In the genomic region with DNA sequence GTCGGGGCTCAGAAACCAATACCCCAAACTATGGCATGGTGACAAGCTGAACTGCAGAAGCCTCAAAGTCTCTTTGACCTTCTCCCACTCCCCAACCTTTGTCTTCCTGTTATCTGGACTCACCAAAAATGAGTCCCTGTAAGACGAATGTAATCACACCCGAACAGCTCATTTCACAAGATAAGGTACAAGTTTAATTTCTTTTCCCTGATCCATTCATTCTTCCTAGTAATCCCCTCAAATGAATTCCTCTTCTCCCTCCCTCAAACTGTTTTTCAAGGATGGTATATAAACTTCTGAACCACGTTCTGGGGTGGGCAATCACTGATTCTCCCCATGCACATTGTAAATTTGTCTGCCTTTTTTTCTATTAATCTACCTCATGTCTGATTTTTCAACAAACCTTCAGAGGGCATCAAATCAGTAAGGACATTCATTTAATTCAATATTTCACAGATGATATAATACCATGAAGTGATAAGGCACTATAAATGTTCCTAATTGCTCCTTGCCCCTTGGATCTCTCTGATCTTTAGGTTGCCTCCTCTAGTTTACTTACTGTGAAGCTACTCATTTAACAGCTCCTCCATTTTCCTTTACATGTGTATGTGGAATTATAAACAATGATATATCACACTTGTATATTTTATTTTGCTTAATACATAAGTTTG, we compare ENCODE assay signal across 10 cellular contexts.
DNase-seq lines count a peak whose midpoint lies in the region; ATAC-seq and TF ChIP-seq lines count a peak whose summit lies in the region.
"Had no signal": no experiment of that assay in that cellular context is flagged by ENCODE, and none has a peak within 500 bp of the region (broad histone marks: within the 10 kb centered on the region; RNA-seq: fewer than 3 reads in every experiment).

No MANE protein-coding gene starts in this region.

- H3K36me3 Mint-ChIP-seq in activated CD4-positive, alpha-beta memory T cell treated with anti-CD3 and anti-CD28 coated beads, Interleukin-2, amount 10 ng/mL, durations not matched to agents 7 days and 5 days (ENCODE audit: low read depth) = peaks cover 19% of the 10 kb centered on the region
- no peaks in the 10 kb centered on the region for H3K36me3 Mint-ChIP-seq in natural killer cell

- H3K4me2 ChIP-seq in DND-41 (ENCODE audit: insufficient read depth, low read length) (peak overlapping the region; percentile 66), KMS-11 (peak overlapping the region; percentile 90)

- ATAC-seq in DND-41 (ENCODE audit: insufficient read depth, low read depth) = no peak
- ATAC-seq in natural killer cell = no peak
- ATAC-seq in GM19452 (IDR thresholded peaks at IDR 0.05; ENCODE audit: unreplicated experiment) = no peak
- ATAC-seq: heart right ventricle had no signal

- peak overlapping the region in 1 of 2 experiments; percentile 18; a peak in 1 of 4 replicates for H3K4me3 ChIP-seq in DND-41 (ENCODE audit: low read depth in 1 of 2, low read length in 2 of 2)
- H3K4me3 ChIP-seq in KMS-11 (IDR thresholded peaks at IDR 0.05; ENCODE audit: insufficient read depth, low read depth, low read length) = no peak overlapping the region
- no peak overlapping the region for H3K4me3 ChIP-seq in SJCRH30

- peaks cover 44% of the 10 kb centered on the region for H3K4me1 Mint-ChIP-seq in activated CD4-positive, alpha-beta memory T cell treated with anti-CD3 and anti-CD28 coated beads, Interleukin-2, amount 10 ng/mL, durations not matched to agents 7 days and 5 days
- peaks cover 22% of the 10 kb centered on the region in 2 donors for H3K4me1 Mint-ChIP-seq in natural killer cell

- H3K36me3 ChIP-seq in DND-41 (ENCODE audit: insufficient read depth, low read length) (peaks cover 9% of the 10 kb centered on the region; the same call in 1 of the 2 replicates), KMS-11 (ENCODE audit: insufficient read depth) (no peaks in the 10 kb centered on the region), SJCRH30 (no peaks in the 10 kb centered on the region)

- no peaks in the 10 kb centered on the region for H3K27me3 Mint-ChIP-seq in activated CD4-positive, alpha-beta memory T cell treated with anti-CD3 and anti-CD28 coated beads, Interleukin-2, amount 10 ng/mL, durations not matched to agents 7 days and 5 days
- H3K27me3 Mint-ChIP-seq in natural killer cell (ENCODE audit: low read depth in 2 of 2) = no peaks in the 10 kb centered on the region

- POLR2A ChIA-PET in activated CD4-positive, alpha-beta memory T cell treated with anti-CD3 and anti-CD28 coated beads, Interleukin-2, amount 10 ng/mL, durations not matched to agents 7 days and 5 days (lab: Charles Lee) = interaction anchor here (0.7 to 11.8 kb wide), 17 partner anchors 14 to 1813 kb away, joined by 3 to 2396 read pairs (median 45); a partner anchor contains a TSS

- H2AFZ ChIP-seq in DND-41 (ENCODE audit: low read depth, low read length) (peak overlapping the region; percentile 59), KMS-11 (ENCODE audit: low read depth) (no peak overlapping the region)

- CTCF ChIA-PET in activated CD4-positive, alpha-beta memory T cell treated with anti-CD3 and anti-CD28 coated beads, Interleukin-2, amount 10 ng/mL, durations not matched to agents 7 days and 5 days (lab: Charles Lee) = interaction anchor here (3.1 to 9.8 kb wide), 4 partner anchors 11 to 59 kb away, joined by 15 to 166 read pairs (median 42); a partner anchor contains a TSS

- H3K9ac ChIP-seq in DND-41 (ENCODE audit: low read depth, low read length) = peak overlapping the region; percentile 100
- peak overlapping the region; percentile 100 for H3K9ac ChIP-seq in KMS-11

- H3K4me1 ChIP-seq in DND-41 (ENCODE audit: insufficient read depth, low read length) (peaks cover 68% of the 10 kb centered on the region), KMS-11 (ENCODE audit: low read depth, poor library complexity, severe bottlenecking) (peaks cover 26% of the 10 kb centered on the region), SJCRH30 (peaks cover 2% of the 10 kb centered on the region; the same call in 1 of the 2 replicates)

- H3K27me3 ChIP-seq in DND-41 (ENCODE audit: insufficient read depth, low read length, poor library complexity) (no peaks in the 10 kb centered on the region), KMS-11 (ENCODE audit: insufficient read depth, low read depth) (no peaks in the 10 kb centered on the region), SJCRH30 (no peaks in the 10 kb centered on the region)
- H3K27me3 ChIP-seq: heart right ventricle had no signal

- peak overlapping the region; percentile 100 for H3K27ac ChIP-seq in DND-41 (ENCODE audit: low read length)
- peak overlapping the region; percentile 100; the same call in 1 of the 2 replicates for H3K27ac ChIP-seq in KMS-11
- H3K27ac ChIP-seq in SJCRH30 = no peak overlapping the region

- no peak overlapping the region for H3K27ac Mint-ChIP-seq in activated CD4-positive, alpha-beta memory T cell treated with anti-CD3 and anti-CD28 coated beads, Interleukin-2, amount 10 ng/mL, durations not matched to agents 7 days and 5 days
- H3K27ac Mint-ChIP-seq in natural killer cell = peak overlapping the region in 1 of 2 donors; percentile 88

- intact Hi-C loops in natural killer cell (cut with micrococcal nuclease) = loop anchor here (5.0 to 10.0 kb wide), 5 partner anchors 1060 to 1810 kb away; a partner anchor contains a TSS

- H3K9me3 Mint-ChIP-seq in activated CD4-positive, alpha-beta memory T cell treated with anti-CD3 and anti-CD28 coated beads, Interleukin-2, amount 10 ng/mL, durations not matched to agents 7 days and 5 days = no peaks in the 10 kb centered on the region
- H3K9me3 Mint-ChIP-seq in natural killer cell = no peaks in the 10 kb centered on the region

- H4K20me1 ChIP-seq in DND-41 (ENCODE audit: insufficient read depth, low read length) (no peaks in the 10 kb centered on the region), KMS-11 (ENCODE audit: insufficient read depth) (no peaks in the 10 kb centered on the region)

- TF ChIP-seq CTCF in DND-41 (IDR thresholded peaks at IDR 0.05; ENCODE audit: borderline replicate concordance, extremely low read depth, low read length, poor library complexity, severe bottlenecking) (no peak), KMS-11 (conservative IDR thresholded peaks at IDR 0.05; ENCODE audit: low read depth, low read length) (no peak), natural killer cell (IDR thresholded peaks at IDR 0.05) (no peak)

- H3K9me3 ChIP-seq in DND-41 (ENCODE audit: insufficient read depth, low read length, severe bottlenecking) = no peaks in the 10 kb centered on the region
- H3K9me3 ChIP-seq in SJCRH30 (replicated peaks) = no peaks in the 10 kb centered on the region
- H3K9me3 ChIP-seq: heart right ventricle had no signal

- H3K79me2 ChIP-seq in DND-41 (ENCODE audit: insufficient read depth, low read length) = peaks cover 72% of the 10 kb centered on the region
- H3K79me2 ChIP-seq in KMS-11 (ENCODE audit: insufficient read depth, low read depth) = peaks cover 60% of the 10 kb centered on the region

- peak overlapping the region; percentile 27 for H3K4me3 Mint-ChIP-seq in activated CD4-positive, alpha-beta memory T cell treated with anti-CD3 and anti-CD28 coated beads, Interleukin-2, amount 10 ng/mL, durations not matched to agents 7 days and 5 days
- peak overlapping the region; percentile 9 for H3K4me3 Mint-ChIP-seq in natural killer cell

- no peak for DNase-seq in DND-41
- DNase-seq in activated CD4-positive, alpha-beta memory T cell treated with anti-CD3 and anti-CD28 coated beads, Interleukin-2, amount 10 ng/mL, durations not matched to agents 7 days and 5 days = no peak
- DNase-seq in natural killer cell = no peak
- no peak for DNase-seq in SJCRH30
- DNase-seq in NCI-H1694 treated with DMSO at 0.1 percent for 48 hours (lab: John Stamatoyannopoulos, UW) = no peak
- DNase-seq: H7, heart right ventricle, NCI-H1092 treated with DMSO at 0.1 percent for 48 hours had no signal
